ENCODE assay signal across 22 cellular contexts in genomic region chr14:102758087-102758486, GRCh38.
"Had no signal": no experiment of that assay in that cellular context is flagged by ENCODE, and none has a peak within 500 bp of the region (broad histone marks: within the 10 kb centered on the region; RNA-seq: fewer than 3 reads in every experiment).

No MANE protein-coding gene starts in this region.

- H3K27ac Mint-ChIP-seq: naive thymus-derived CD4-positive, alpha-beta T cell; nephron progenitor cell had no signal

- H3K4me3 ChIP-seq: heart left ventricle, lung, psoas muscle, sigmoid colon, skin epidermis, stomach, thoracic aorta, transverse colon had no signal

- H3K36me3 Mint-ChIP-seq: naive thymus-derived CD4-positive, alpha-beta T cell had no signal

- H3K9me3 ChIP-seq: heart left ventricle, neutrophil, psoas muscle, sigmoid colon, stomach, thoracic aorta, transverse colon had no signal

- DNase-seq: cortex of kidney; effector memory CD4-positive, alpha-beta T cell; heart left ventricle; hippocampal formation; left colon; left ventricle myocardium superior; mesendoderm; naive thymus-derived CD4-positive, alpha-beta T cell; nephron progenitor cell; psoas muscle; retina; sigmoid colon; stimulated activated CD4-positive, alpha-beta T cell treated with anti-CD3 and anti-CD28 coated beads, Interleukin-2, amount 100 ng/mL, for 24 hours; stimulated activated CD4-positive, alpha-beta T cell treated with anti-CD3 and anti-CD28 coated beads, Interleukin-4, amount 100 ng/mL, for 4 hours; stimulated activated naive CD4-positive, alpha-beta T cell; stomach; substantia nigra; transverse colon had no signal

- H3K4me1 ChIP-seq: psoas muscle, transverse colon had no signal

- H3K27ac ChIP-seq: heart left ventricle, neutrophil, psoas muscle, sigmoid colon, skin epidermis, stomach, thoracic aorta, transverse colon had no signal

- H3K27me3 ChIP-seq: neutrophil, transverse colon had no signal

- ATAC-seq: heart left ventricle; left colon; left ventricle myocardium superior; naive thymus-derived CD4-positive, alpha-beta T cell; psoas muscle had no signal

- H3K4me3 Mint-ChIP-seq: naive thymus-derived CD4-positive, alpha-beta T cell; nephron progenitor cell had no signal

- H3K9me3 Mint-ChIP-seq: naive thymus-derived CD4-positive, alpha-beta T cell; nephron progenitor cell had no signal

- H3K4me1 Mint-ChIP-seq: naive thymus-derived CD4-positive, alpha-beta T cell had no signal

- H3K27me3 Mint-ChIP-seq: naive thymus-derived CD4-positive, alpha-beta T cell had no signal

- H3K36me3 ChIP-seq: heart left ventricle, sigmoid colon, stomach, thoracic aorta, transverse colon had no signal
